1 cellular context compared by ENCODE assay signal in the genomic region with DNA sequence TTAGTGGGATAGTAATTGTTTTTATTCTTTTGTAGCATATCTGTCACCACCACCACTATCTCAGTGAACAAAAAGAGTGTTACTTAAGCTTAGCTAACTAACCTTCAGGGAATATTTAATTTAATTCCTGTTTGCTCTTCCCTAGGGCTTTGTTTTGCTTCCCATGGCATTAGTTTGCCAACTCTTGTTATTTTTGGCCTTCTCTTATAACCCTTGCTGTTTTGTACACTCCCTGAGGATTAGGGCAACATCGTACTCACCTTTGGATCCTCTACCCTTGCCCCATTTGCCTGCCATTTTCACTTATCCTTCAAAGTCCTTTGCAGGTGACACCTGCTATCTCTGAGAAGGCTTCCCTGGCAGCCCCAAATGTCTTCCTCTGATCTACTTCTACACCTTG.
TF ChIP-seq lines count a peak whose summit lies in the region.

No MANE protein-coding gene starts in this region.

TF ChIP-seq in liver, 16 proteins besides CTCF, POLR2A, EP300 and RAD21 (continued from another document):
- TF ChIP-seq FOXA1 (IDR thresholded peaks at IDR 0.05), result no peak
- TF ChIP-seq, protein P1, sequence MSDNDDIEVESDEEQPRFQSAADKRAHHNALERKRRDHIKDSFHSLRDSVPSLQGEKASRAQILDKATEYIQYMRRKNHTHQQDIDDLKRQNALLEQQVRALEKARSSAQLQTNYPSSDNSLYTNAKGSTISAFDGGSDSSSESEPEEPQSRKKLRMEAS (IDR thresholded peaks at IDR 0.05), result peak; percentile 10
- TF ChIP-seq JUND (IDR thresholded peaks at IDR 0.05), result peak in 1 of 2 donors; percentile 22
- TF ChIP-seq, protein P2, sequence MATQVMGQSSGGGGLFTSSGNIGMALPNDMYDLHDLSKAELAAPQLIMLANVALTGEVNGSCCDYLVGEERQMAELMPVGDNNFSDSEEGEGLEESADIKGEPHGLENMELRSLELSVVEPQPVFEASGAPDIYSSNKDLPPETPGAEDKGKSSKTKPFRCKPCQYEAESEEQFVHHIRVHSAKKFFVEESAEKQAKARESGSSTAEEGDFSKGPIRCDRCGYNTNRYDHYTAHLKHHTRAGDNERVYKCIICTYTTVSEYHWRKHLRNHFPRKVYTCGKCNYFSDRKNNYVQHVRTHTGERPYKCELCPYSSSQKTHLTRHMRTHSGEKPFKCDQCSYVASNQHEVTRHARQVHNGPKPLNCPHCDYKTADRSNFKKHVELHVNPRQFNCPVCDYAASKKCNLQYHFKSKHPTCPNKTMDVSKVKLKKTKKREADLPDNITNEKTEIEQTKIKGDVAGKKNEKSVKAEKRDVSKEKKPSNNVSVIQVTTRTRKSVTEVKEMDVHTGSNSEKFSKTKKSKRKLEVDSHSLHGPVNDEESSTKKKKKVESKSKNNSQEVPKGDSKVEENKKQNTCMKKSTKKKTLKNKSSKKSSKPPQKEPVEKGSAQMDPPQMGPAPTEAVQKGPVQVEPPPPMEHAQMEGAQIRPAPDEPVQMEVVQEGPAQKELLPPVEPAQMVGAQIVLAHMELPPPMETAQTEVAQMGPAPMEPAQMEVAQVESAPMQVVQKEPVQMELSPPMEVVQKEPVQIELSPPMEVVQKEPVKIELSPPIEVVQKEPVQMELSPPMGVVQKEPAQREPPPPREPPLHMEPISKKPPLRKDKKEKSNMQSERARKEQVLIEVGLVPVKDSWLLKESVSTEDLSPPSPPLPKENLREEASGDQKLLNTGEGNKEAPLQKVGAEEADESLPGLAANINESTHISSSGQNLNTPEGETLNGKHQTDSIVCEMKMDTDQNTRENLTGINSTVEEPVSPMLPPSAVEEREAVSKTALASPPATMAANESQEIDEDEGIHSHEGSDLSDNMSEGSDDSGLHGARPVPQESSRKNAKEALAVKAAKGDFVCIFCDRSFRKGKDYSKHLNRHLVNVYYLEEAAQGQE (IDR thresholded peaks at IDR 0.05), result no peak
- TF ChIP-seq HNF4A (conservative IDR thresholded peaks at IDR 0.05), result peak; percentile 75 to 81
- peak; percentile 15 for TF ChIP-seq HNF4G (IDR thresholded peaks at IDR 0.05)
- TF ChIP-seq GABPA (IDR thresholded peaks at IDR 0.05 in 1 of 2, conservative IDR thresholded peaks at IDR 0.05 in 1 of 2), result no peak
- TF ChIP-seq RXRA (IDR thresholded peaks at IDR 0.05), result peak; percentile 57 to 66
- TF ChIP-seq TAF1 (conservative IDR thresholded peaks at IDR 0.05), result no peak
- no peak for TF ChIP-seq NR2F2 (IDR thresholded peaks at IDR 0.05)
